ENCODE assay signal across 31 cellular contexts in genomic region chr12:69117566-69118266, GRCh38.
"Had no signal": no experiment of that assay in that cellular context is flagged by ENCODE, and none has a peak within 500 bp of the region (broad histone marks: within the 10 kb centered on the region; RNA-seq: fewer than 3 reads in every experiment).

No MANE protein-coding gene starts in this region.

- DNase-seq: naive thymus-derived CD4-positive, alpha-beta T cell; natural killer cell; occipital lobe; ovary; posterior cingulate gyrus; psoas muscle; right cardiac atrium; right lobe of liver; sigmoid colon; spleen; stimulated activated CD4-positive, alpha-beta T cell treated with anti-CD3 and anti-CD28 coated beads, Interleukin-12 subunit alpha, Interleukin-12 subunit beta, amount 100 ng/mL, for 4 hours; stimulated activated CD4-positive, alpha-beta T cell treated with anti-CD3 and anti-CD28 coated beads, Interleukin-1b, Interleukin-23, amount 100 ng/mL, for 48 hours; stimulated activated CD4-positive, alpha-beta T cell treated with anti-CD3 and anti-CD28 coated beads, Interleukin-4, amount 100 ng/mL, for 1 hour; stimulated activated CD4-positive, alpha-beta T cell treated with anti-CD3 and anti-CD28 coated beads, Interleukin-4, amount 100 ng/mL, for 4 hours; stimulated activated CD8-positive, alpha-beta memory T cell treated with anti-CD3 and anti-CD28 coated beads, Interleukin-4, amount 100 ng/mL, for 48 hours; stimulated activated naive CD4-positive, alpha-beta T cell; stimulated activated naive CD8-positive, alpha-beta T cell treated with anti-CD3 and anti-CD28 coated beads, Interleukin-15, amount 100 ng/mL, for 72 hours; stimulated activated naive CD8-positive, alpha-beta T cell treated with anti-CD3 and anti-CD28 coated beads, Interleukin-15, Interleukin-2, amounts not matched to agents 100 U/mL and 50 U/mL, for 24 hours; substantia nigra; testis; tibial artery; transverse colon; upper lobe of left lung had no signal

- H3K9ac ChIP-seq: neural progenitor cell, parathyroid adenoma had no signal

- H3K4me2 ChIP-seq: neural progenitor cell, smooth muscle cell had no signal

- H3K9me3 Mint-ChIP-seq: naive thymus-derived CD4-positive, alpha-beta T cell; natural killer cell; nephron; neural progenitor cell; stimulated activated memory B cell treated with anti-CD40 and anti-IgM and Interleukin-4, amounts not matched to agents 10 μg/mL and 1 μg/mL and 100 μg/mL, for 72 hours; stimulated activated naive CD8-positive, alpha-beta T cell treated with anti-CD3 and anti-CD28 coated beads, Interleukin-15, amount 100 ng/mL, for 72 hours had no signal

- H2AFZ ChIP-seq: neural progenitor cell, parathyroid adenoma had no signal

- H3K4me1 ChIP-seq: neural progenitor cell, parathyroid adenoma, psoas muscle, sigmoid colon, suprapubic skin, testis, tibial artery, vagina had no signal

- H3K4me1 Mint-ChIP-seq: naive thymus-derived CD4-positive, alpha-beta T cell; natural killer cell; nephron; stimulated activated memory B cell treated with anti-CD40 and anti-IgM and Interleukin-4, amounts not matched to agents 10 μg/mL and 1 μg/mL and 100 μg/mL, for 72 hours; stimulated activated naive CD8-positive, alpha-beta T cell treated with anti-CD3 and anti-CD28 coated beads, Interleukin-15, amount 100 ng/mL, for 72 hours had no signal

- H3K79me2 ChIP-seq: parathyroid adenoma had no signal

- H3K27ac ChIP-seq: neural progenitor cell, ovary, parathyroid adenoma, psoas muscle, right lobe of liver, sigmoid colon, spleen, suprapubic skin, testis, tibial artery, transverse colon, upper lobe of left lung, vagina had no signal

- H3K36me3 Mint-ChIP-seq: naive thymus-derived CD4-positive, alpha-beta T cell; natural killer cell; neural progenitor cell; stimulated activated memory B cell treated with anti-CD40 and anti-IgM and Interleukin-4, amounts not matched to agents 10 μg/mL and 1 μg/mL and 100 μg/mL, for 72 hours had no signal

- H3K4me3 ChIP-seq: neural progenitor cell, ovary, psoas muscle, right lobe of liver, sigmoid colon, smooth muscle cell, spleen, suprapubic skin, testis, tibial artery, transverse colon, vagina had no signal

- H3K27me3 ChIP-seq: neural progenitor cell, ovary, right lobe of liver, sigmoid colon, spleen, suprapubic skin, testis, tibial artery, transverse colon, upper lobe of left lung, vagina had no signal

- H3K27me3 Mint-ChIP-seq: progenitor cell of endocrine pancreas; stimulated activated naive CD8-positive, alpha-beta T cell treated with anti-CD3 and anti-CD28 coated beads, Interleukin-15, amount 100 ng/mL, for 72 hours had no signal

- H3K36me3 ChIP-seq: neural progenitor cell, ovary, right lobe of liver, sigmoid colon, spleen, suprapubic skin, tibial artery, transverse colon, upper lobe of left lung, vagina had no signal

- ATAC-seq: naive thymus-derived CD4-positive, alpha-beta T cell; natural killer cell; psoas muscle; right cardiac atrium; stimulated activated memory B cell treated with anti-CD40 and anti-IgM and Interleukin-4, amounts not matched to agents 10 μg/mL and 1 μg/mL and 100 μg/mL, for 72 hours; stimulated activated naive CD8-positive, alpha-beta T cell treated with anti-CD3 and anti-CD28 coated beads, Interleukin-15, amount 100 ng/mL, for 72 hours; stimulated activated naive CD8-positive, alpha-beta T cell treated with anti-CD3 and anti-CD28 coated beads, Interleukin-15, Interleukin-2, amounts not matched to agents 100 U/mL and 50 U/mL, for 24 hours had no signal

- H3K27ac Mint-ChIP-seq: naive thymus-derived CD4-positive, alpha-beta T cell; natural killer cell; nephron; neural progenitor cell; progenitor cell of endocrine pancreas; stimulated activated memory B cell treated with anti-CD40 and anti-IgM and Interleukin-4, amounts not matched to agents 10 μg/mL and 1 μg/mL and 100 μg/mL, for 72 hours; stimulated activated naive CD8-positive, alpha-beta T cell treated with anti-CD3 and anti-CD28 coated beads, Interleukin-15, amount 100 ng/mL, for 72 hours had no signal

- H3K9me3 ChIP-seq: ovary, psoas muscle, right lobe of liver, sigmoid colon, spleen, suprapubic skin, testis, tibial artery, transverse colon, upper lobe of left lung, vagina had no signal

- H3K4me3 Mint-ChIP-seq: naive thymus-derived CD4-positive, alpha-beta T cell; natural killer cell; nephron; neural progenitor cell; stimulated activated memory B cell treated with anti-CD40 and anti-IgM and Interleukin-4, amounts not matched to agents 10 μg/mL and 1 μg/mL and 100 μg/mL, for 72 hours; stimulated activated naive CD8-positive, alpha-beta T cell treated with anti-CD3 and anti-CD28 coated beads, Interleukin-15, amount 100 ng/mL, for 72 hours had no signal
